Comparison of ENCODE assay signal across 9 cellular contexts in genomic region chr3:152281032-152281713, GRCh38. TPM values are rescaled to one million over a fixed set of nuclear protein-coding genes. Genes with fewer than 3 reads are reported as not detected.
DNase-seq lines count a peak whose midpoint lies in the region; ATAC-seq, FAIRE-seq and TF ChIP-seq lines count a peak whose summit lies in the region.
"Had no signal": no experiment of that assay in that cellular context is flagged by ENCODE, and none has a peak within 500 bp of the region (broad histone marks: within the 10 kb centered on the region; RNA-seq: fewer than 3 reads in every experiment).

No MANE protein-coding gene starts in this region.

- no peak for DNase-seq in GM12892 (ENCODE audit: insufficient read length)
- DNase-seq in NCI-H226, result peak; percentile 42
- no peak for DNase-seq in immature natural killer cell
- no peak for DNase-seq in GM19240 (ENCODE audit: insufficient read length, low spot score)
- DNase-seq in effector CD8-positive, alpha-beta T cell (lab: John Stamatoyannopoulos, UW), result no peak
- DNase-seq in ACHN, result no peak
- no peak for DNase-seq in NCI-H2081 (lab: John Stamatoyannopoulos, UW)

- in situ Hi-C loops in ACHN (cut with HindIII; ENCODE audit: low pct_ligation_motif_present, low pct_unique_long_range_greater_than_20kb, low sequenced_read_pairs), result no loop called here

- peaks cover 85 to 100% of the 10 kb centered on the region in 2 donors for H3K4me1 Mint-ChIP-seq in immature natural killer cell

- no peak for TF ChIP-seq POLR2A in GM12892 (IDR thresholded peaks at IDR 0.05; ENCODE audit: low read depth, low read length)

- peak overlapping the region; percentile 30 to 80 (median 57) for H3K4me3 Mint-ChIP-seq in immature natural killer cell

- H3K27me3 Mint-ChIP-seq in immature natural killer cell (ENCODE audit: low read depth in 3 of 3), result peaks cover 0 to 6% (median 0%) of the 10 kb centered on the region in 3 donors

- H3K9me3 Mint-ChIP-seq in immature natural killer cell, result no peaks in the 10 kb centered on the region

- no peaks in the 10 kb centered on the region for H3K36me3 Mint-ChIP-seq in immature natural killer cell

- FAIRE-seq in GM12892 (lab: Jason Lieb, UNC), result peak; percentile 74
- FAIRE-seq: endometrium had no signal

- ATAC-seq in GM21723 (IDR thresholded peaks at IDR 0.05; ENCODE audit: unreplicated experiment), result peak; percentile 60

- peak overlapping the region; percentile 78 to 93 (median 87) for H3K27ac Mint-ChIP-seq in immature natural killer cell

RNA-seq across cellular contexts. Expression of gene MBNL1, which starts 12.4 kb away (rescaled TPM):
- 140 TPM for polyA plus RNA-seq in GM12892 (2012; ENCODE audit: missing spikeins)
- 100 to 1,000 TPM; 270 to 399 (median 286) TPM for polyA plus RNA-seq in immature natural killer cell
